Comparison of ENCODE assay signal across 37 cellular contexts in the genomic region with DNA sequence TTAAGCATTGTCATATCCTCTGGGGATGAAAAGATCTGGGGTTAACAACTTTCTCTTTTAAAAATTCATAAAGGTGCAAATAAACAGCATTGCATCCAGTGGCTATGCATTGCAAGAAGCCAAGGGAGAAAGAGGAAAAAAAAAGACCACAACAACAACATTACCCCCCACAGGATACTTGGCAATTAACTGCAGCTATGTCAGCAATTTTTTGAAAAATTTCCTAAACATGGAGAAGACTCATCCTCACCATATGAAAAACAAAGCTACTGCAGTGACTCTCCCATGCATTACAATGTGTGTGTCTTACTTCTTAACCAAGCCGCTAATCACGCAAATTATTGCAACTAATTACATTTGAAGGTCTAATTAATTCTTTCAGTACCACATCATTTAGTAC.
"Had no signal": no experiment of that assay in that cellular context is flagged by ENCODE, and none has a peak within 500 bp of the region (broad histone marks: within the 10 kb centered on the region; RNA-seq: fewer than 3 reads in every experiment).

No MANE protein-coding gene starts in this region.

- H3K4me1 Mint-ChIP-seq: activated B cell treated with CpG ODN at 0.5 μM for 24 hours; activated CD4-positive, alpha-beta T cell treated with anti-CD3 and anti-CD28 coated beads, Interleukin-2, amount 10 ng/mL, durations not matched to agents 24 days and 14 days; activated naive CD8-positive, alpha-beta T cell treated with anti-CD3 and anti-CD28 coated beads for 36 hours; activated T-helper 17 cell treated with anti-CD3 and anti-CD28 coated beads, Interleukin-2, amount 50 U/mL, for 72 hours had no signal

- H3K36me3 ChIP-seq: adrenal gland, brain microvascular endothelial cell, breast epithelium had no signal

- H3K27me3 ChIP-seq: adrenal gland, body of pancreas, brain microvascular endothelial cell, breast epithelium had no signal

- ATAC-seq: activated CD8-positive, alpha-beta T cell treated with anti-CD3 and anti-CD28 coated beads for 36 hours; activated naive CD4-positive, alpha-beta T cell treated with anti-CD3 and anti-CD28 coated beads, Interleukin-2, amount 50 U/mL, for 72 hours; activated T-cell treated with anti-CD3 and anti-CD28 coated beads, Interleukin-2, amount 50 U/mL, for 4 hours; activated T-cell treated with anti-CD3 and anti-CD28 coated beads, Interleukin-2, amount 50 U/mL, for 72 hours; activated T-helper 17 cell treated with anti-CD3 and anti-CD28 coated beads, Interleukin-2, amount 50 U/mL, for 72 hours; body of pancreas had no signal

- H3K27ac Mint-ChIP-seq: activated B cell treated with CpG ODN at 0.5 μM for 24 hours; activated CD4-positive, alpha-beta memory T cell treated with anti-CD3 and anti-CD28 coated beads for 36 hours; activated CD4-positive, alpha-beta T cell treated with anti-CD3 and anti-CD28 coated beads, Interleukin-2, amount 10 ng/mL, durations not matched to agents 24 days and 14 days; activated CD8-positive, alpha-beta T cell treated with anti-CD3 and anti-CD28 coated beads for 36 hours; activated naive CD4-positive, alpha-beta T cell treated with anti-CD3 and anti-CD28 coated beads for 36 hours; activated naive CD4-positive, alpha-beta T cell treated with anti-CD3 and anti-CD28 coated beads, Interleukin-2, amount 50 U/mL, for 72 hours; activated naive CD8-positive, alpha-beta T cell treated with anti-CD3 and anti-CD28 coated beads for 36 hours; activated T-cell treated with anti-CD3 and anti-CD28 coated beads, Interleukin-2, amount 50 U/mL, for 72 hours; activated T-helper 1 cell treated with anti-CD3 and anti-CD28 coated beads, Interleukin-12 subunit alpha, Interleukin-12 subunit beta, Interleukin-2, Interleukin-4 antibody, amounts not matched to agents 30 ng/mL and 10 ng/mL and 1 ng/mL, durations not matched to agents 14 hours and 24 hours and 36 hours; activated T-helper 17 cell treated with anti-CD3 and anti-CD28 coated beads, Interleukin-2, amount 50 U/mL, for 72 hours; T-helper 1 cell treated with Interleukin-12 subunit alpha and Interleukin-12 subunit beta and Interleukin-4 antibody, amounts not matched to agents 30 μg/mL and 1 μg/mL, for 36 hours; T-helper 2 cell treated with Interferon-gamma antibody and Interleukin-4, amounts not matched to agents 5 μg/mL and 100 μg/mL, for 36 hours had no signal

- FAIRE-seq: astrocyte, TTC549 had no signal

- H3K4me3 ChIP-seq: adrenal gland, body of pancreas, breast epithelium had no signal

- H3K27me3 Mint-ChIP-seq: activated B cell treated with CpG ODN at 0.5 μM for 24 hours had no signal

- H3K36me3 Mint-ChIP-seq: activated CD4-positive, alpha-beta memory T cell treated with anti-CD3 and anti-CD28 coated beads for 36 hours; activated naive CD4-positive, alpha-beta T cell treated with anti-CD3 and anti-CD28 coated beads, Interleukin-2, amount 50 U/mL, for 72 hours; activated naive CD8-positive, alpha-beta T cell treated with anti-CD3 and anti-CD28 coated beads for 36 hours had no signal

- H3K9me3 ChIP-seq: adrenal gland, body of pancreas, breast epithelium had no signal

- H3K4me1 ChIP-seq: body of pancreas, breast epithelium had no signal

- H3K9me3 Mint-ChIP-seq: activated CD4-positive, alpha-beta memory T cell treated with anti-CD3 and anti-CD28 coated beads for 36 hours; activated CD4-positive, alpha-beta T cell treated with anti-CD3 and anti-CD28 coated beads, Interleukin-2, amount 10 ng/mL, durations not matched to agents 24 days and 14 days; activated CD8-positive, alpha-beta T cell treated with anti-CD3 and anti-CD28 coated beads for 36 hours; activated naive CD4-positive, alpha-beta T cell treated with anti-CD3 and anti-CD28 coated beads for 36 hours; activated naive CD8-positive, alpha-beta T cell treated with anti-CD3 and anti-CD28 coated beads for 36 hours; activated T-cell treated with anti-CD3 and anti-CD28 coated beads, Interleukin-2, amount 50 U/mL, for 4 hours; activated T-cell treated with anti-CD3 and anti-CD28 coated beads, Interleukin-2, amount 50 U/mL, for 72 hours; activated T-helper 17 cell treated with anti-CD3 and anti-CD28 coated beads, Interleukin-2, amount 50 U/mL, for 72 hours; T-helper 2 cell treated with Interferon-gamma antibody and Interleukin-4, amounts not matched to agents 5 μg/mL and 100 μg/mL, for 36 hours had no signal

- H3K4me3 Mint-ChIP-seq: activated B cell treated with CpG ODN at 0.5 μM for 24 hours; activated CD4-positive, alpha-beta memory T cell treated with anti-CD3 and anti-CD28 coated beads for 36 hours; activated CD4-positive, alpha-beta T cell treated with anti-CD3 and anti-CD28 coated beads, Interleukin-2, amount 10 ng/mL, durations not matched to agents 24 days and 14 days; activated CD8-positive, alpha-beta T cell treated with anti-CD3 and anti-CD28 coated beads for 36 hours; activated naive CD4-positive, alpha-beta T cell treated with anti-CD3 and anti-CD28 coated beads for 36 hours; activated naive CD8-positive, alpha-beta T cell treated with anti-CD3 and anti-CD28 coated beads for 36 hours; activated T-cell treated with anti-CD3 and anti-CD28 coated beads, Interleukin-2, amount 50 U/mL, for 4 hours; activated T-cell treated with anti-CD3 and anti-CD28 coated beads, Interleukin-2, amount 50 U/mL, for 72 hours; activated T-helper 1 cell treated with anti-CD3 and anti-CD28 coated beads, Interleukin-12 subunit alpha, Interleukin-12 subunit beta, Interleukin-2, Interleukin-4 antibody, amounts not matched to agents 30 ng/mL and 10 ng/mL and 1 ng/mL, durations not matched to agents 14 hours and 24 hours and 36 hours; activated T-helper 17 cell treated with anti-CD3 and anti-CD28 coated beads, Interleukin-2, amount 50 U/mL, for 72 hours; T-helper 1 cell treated with Interleukin-12 subunit alpha and Interleukin-12 subunit beta and Interleukin-4 antibody, amounts not matched to agents 30 μg/mL and 1 μg/mL, for 36 hours; T-helper 2 cell treated with Interferon-gamma antibody and Interleukin-4, amounts not matched to agents 5 μg/mL and 100 μg/mL, for 36 hours had no signal

- DNase-seq: activated B cell treated with CpG ODN at 0.5 μM for 24 hours; activated CD4-positive, alpha-beta memory T cell treated with anti-CD3 and anti-CD28 coated beads for 36 hours; activated CD4-positive, alpha-beta T cell treated with anti-CD3 and anti-CD28 coated beads for 4 hours; activated CD4-positive, alpha-beta T cell treated with anti-CD3 and anti-CD28 coated beads, Interleukin-2, amount 10 ng/mL, durations not matched to agents 24 days and 14 days; activated CD4-positive, alpha-beta T cell treated with anti-CD3 and anti-CD28 coated beads, Interleukin-2, amount 50 U/mL, for 1 hour; activated CD4-positive, alpha-beta T cell treated with anti-CD3 and anti-CD28 coated beads, Interleukin-2, amount 50 U/mL, for 4 hours; activated CD4-positive, CD25-positive, alpha-beta regulatory T cell treated with anti-CD3 and anti-CD28 coated beads, Interleukin-2, amount 50 U/mL, for 72 hours; activated CD8-positive, alpha-beta memory T cell treated with anti-CD3 and anti-CD28 coated beads, Interleukin-2, amount 50 U/mL, for 4 hours; activated CD8-positive, alpha-beta T cell treated with anti-CD3 and anti-CD28 coated beads for 36 hours; activated effector memory CD4-positive, alpha-beta T cell treated with anti-CD3 and anti-CD28 coated beads, Interleukin-2, amount 50 U/mL, for 16 hours; activated gamma-delta T cell treated with Interleukin-2 at 50 U/mL for 16 hours; activated naive CD4-positive, alpha-beta T cell; activated naive CD4-positive, alpha-beta T cell treated with anti-CD3 and anti-CD28 coated beads for 36 hours; activated naive CD4-positive, alpha-beta T cell treated with anti-CD3 and anti-CD28 coated beads, Interleukin-2, amount 50 U/mL, for 16 hours; activated naive CD8-positive, alpha-beta T cell treated with anti-CD3 and anti-CD28 coated beads for 36 hours; activated T-cell treated with anti-CD3 and anti-CD28 coated beads for 4 hours; activated T-cell treated with anti-CD3 and anti-CD28 coated beads, Interleukin-2, amount 50 U/mL, for 1 hour; activated T-cell treated with anti-CD3 and anti-CD28 coated beads, Interleukin-2, amount 50 U/mL, for 4 hours; activated T-cell treated with anti-CD3 and anti-CD28 coated beads, Interleukin-2, amount 50 U/mL, for 72 hours; adrenal gland; amniotic stem cell; aorta; body of pancreas; brain microvascular endothelial cell; central memory CD4-positive, alpha-beta T cell; T-helper 1 cell; T-helper 2 cell; T-helper 9 cell had no signal

- H3K27ac ChIP-seq: adrenal gland, body of pancreas, brain microvascular endothelial cell, breast epithelium, VCaP had no signal
